In the genomic region with DNA sequence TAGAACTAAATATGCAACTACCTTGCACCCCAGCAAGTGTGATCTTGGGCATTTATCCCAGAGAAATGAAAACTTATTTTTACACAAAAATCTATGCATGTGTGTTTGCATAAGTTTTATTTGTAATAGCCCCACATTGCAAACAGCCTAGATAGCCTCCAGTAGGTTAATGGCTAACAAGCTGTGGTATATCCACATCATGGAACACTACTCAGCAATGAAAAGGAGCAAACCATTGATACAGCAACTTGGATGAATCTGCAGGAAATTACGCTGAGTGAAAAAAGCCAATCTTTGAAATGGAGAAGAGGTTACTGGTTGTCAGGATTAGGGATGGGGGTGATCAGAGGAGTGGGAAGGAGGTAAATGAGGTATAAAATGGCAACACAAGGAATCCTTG, we compare ENCODE assay signal across 26 cellular contexts.
DNase-seq lines count a peak whose midpoint lies in the region; ATAC-seq, FAIRE-seq and TF ChIP-seq lines count a peak whose summit lies in the region.
"Had no signal": no experiment of that assay in that cellular context is flagged by ENCODE, and none has a peak within 500 bp of the region (broad histone marks: within the 10 kb centered on the region; RNA-seq: fewer than 3 reads in every experiment).

No MANE protein-coding gene starts in this region.

- H3K27me3 ChIP-seq in SK-N-SH (ENCODE audit: insufficient read depth) = no peaks in the 10 kb centered on the region
- H3K27me3 ChIP-seq in left ventricle myocardium inferior (ENCODE audit: low read depth) = no peaks in the 10 kb centered on the region
- H3K27me3 ChIP-seq in GM12878 (replicated peaks in 1 of 2; ENCODE audit: control insufficient read depth in 2 of 2, insufficient read depth in 2 of 2, low read length in 1 of 2) = no peaks in the 10 kb centered on the region
- H3K27me3 ChIP-seq: BLaER1 had no signal

- CTCF ChIA-PET in SK-N-SH (lab: Yijun Ruan, JAX) (interaction anchor here (1.0 kb wide), 1 partner anchor 18 kb away, joined by 3 read pairs; no protein-coding TSS in a partner anchor), GM12878 (lab: Yijun Ruan, JAX) (interaction anchor here (11.3 to 14.5 kb wide), 2 partner anchors 21 to 32 kb away, joined by 290 to 379 read pairs; no protein-coding TSS in a partner anchor)

- no peak overlapping the region for H3K4me2 ChIP-seq in SK-N-SH
- H3K4me2 ChIP-seq in GM12878 (ENCODE audit: control insufficient read depth, insufficient read depth) = no peak overlapping the region
- H3K4me2 ChIP-seq: BLaER1 had no signal

- SMC1A ChIA-PET in GM12878 (lab: Charles Lee; ENCODE audit: uncharacterized antibody, unreplicated experiment) = interaction anchor here (3.9 to 26.8 kb wide), 4 partner anchors 18 to 64 kb away, joined by 18 to 683 read pairs (median 199); no protein-coding TSS in a partner anchor

- no peak for DNase-seq in SK-N-SH
- DNase-seq in left ventricle myocardium inferior = no peak
- no peak for DNase-seq in left ventricle myocardium superior
- DNase-seq in GM12878 (ENCODE audit: low read depth, low spot score) = no peak
- DNase-seq in activated CD4-positive, alpha-beta T cell treated with anti-CD3 and anti-CD28 coated beads, Interleukin-2, amount 50 U/mL, for 1 hour = no peak
- DNase-seq: Caco-2; CD4-positive, CD25-positive, alpha-beta regulatory T cell; CD8-positive, alpha-beta T cell; DMS 273 treated with DMSO at 0.1 percent for 48 hours; DMS79; EL; GDM1; GM23248; H9; HFFc6 had no signal

- no peak overlapping the region for H3K9ac ChIP-seq in SK-N-SH
- H3K9ac ChIP-seq in GM12878 (ENCODE audit: control insufficient read depth, insufficient read depth, low read length) = no peak overlapping the region
- H3K9ac ChIP-seq: BLaER1, GM23248 had no signal

- H3K36me3 ChIP-seq in SK-N-SH (replicated peaks in 1 of 2; ENCODE audit: control insufficient read depth in 1 of 2, insufficient read depth in 2 of 2, low read length in 1 of 2) = no peaks in the 10 kb centered on the region
- no peaks in the 10 kb centered on the region for H3K36me3 ChIP-seq in left ventricle myocardium inferior
- H3K36me3 ChIP-seq in GM12878 (ENCODE audit: control insufficient read depth in 2 of 2, insufficient read depth in 2 of 2, low read length in 1 of 2) = no peaks in the 10 kb centered on the region

- H3K9me3 ChIP-seq in SK-N-SH = no peaks in the 10 kb centered on the region
- peaks cover 5% of the 10 kb centered on the region for H3K9me3 ChIP-seq in left ventricle myocardium inferior (replicated peaks)
- H3K9me3 ChIP-seq in GM12878 (replicated peaks; ENCODE audit: control insufficient read depth, insufficient read depth, low read length) = no peaks in the 10 kb centered on the region
- H3K9me3 ChIP-seq: Caco-2 had no signal

- TF ChIP-seq CTCF in SK-N-SH (IDR thresholded peaks at IDR 0.05) (no peak), left ventricle myocardium inferior (IDR thresholded peaks at IDR 0.05; ENCODE audit: borderline replicate concordance) (no peak), GM12878 (IDR thresholded peaks at IDR 0.05 in 2 of 3, conservative IDR thresholded peaks at IDR 0.05 in 1 of 3; ENCODE audit: control insufficient read depth in 2 of 3, extremely low read depth in 1 of 3, insufficient read depth in 1 of 3, low read depth in 3 of 3, low read length in 3 of 3) (no peak)

- H3K9me2 ChIP-seq in SK-N-SH = no peaks in the 10 kb centered on the region

- intact Hi-C loops in left ventricle myocardium inferior (cut with micrococcal nuclease) (loop anchor here (5.0 kb wide), 1 partner anchor 34 kb away; no protein-coding TSS in a partner anchor), left ventricle myocardium superior (cut with micrococcal nuclease) (loop anchor here (5.0 kb wide), 1 partner anchor 34 kb away; no protein-coding TSS in a partner anchor), GM12878 (cut with micrococcal nuclease; ENCODE audit: unreplicated experiment) (no loop called here)

- WGBS in SK-N-SH (ENCODE audit: low lambda C conversion rate) = 97% methylated on average over 1 of the region's 1 CpG
- WGBS in GM12878 (ENCODE audit: insufficient coverage, insufficient replicate concordance, low lambda C conversion rate, missing lambda C conversion rate) = 93% methylated on average over 1 of the region's 1 CpG

- H3K79me2 ChIP-seq in SK-N-SH (ENCODE audit: insufficient read depth) (no peaks in the 10 kb centered on the region), GM12878 (ENCODE audit: control insufficient read depth, insufficient read depth, low read length) (no peaks in the 10 kb centered on the region)

- in situ Hi-C loops in GM12878 (cut with MboI) = no loop called here

- TF ChIP-seq POLR2A in GM12878 (IDR thresholded peaks at IDR 0.05; ENCODE audit: low read depth, low read length) = no peak

- H3K27ac ChIP-seq in SK-N-SH (ENCODE audit: low read depth in 2 of 2, low read length in 1 of 2) = no peak overlapping the region; a peak in 1 of 4 replicates
- H3K27ac ChIP-seq in left ventricle myocardium inferior (replicated peaks) = peak overlapping the region; percentile 16
- no peak overlapping the region for H3K27ac ChIP-seq in GM12878 (ENCODE audit: control insufficient read depth, insufficient read depth)
- H3K27ac ChIP-seq in temporal lobe (ENCODE audit: low read depth, low read length) = peak overlapping the region; percentile 4
- H3K27ac ChIP-seq: 22Rv1, BLaER1, C4-2B, GM23248 had no signal

- peaks cover 17 to 20% of the 10 kb centered on the region in 2 experiments; a peak in 3 of 4 replicates for H3K4me1 ChIP-seq in SK-N-SH (ENCODE audit: control insufficient read depth in 1 of 2, insufficient read depth in 2 of 2, low read depth in 1 of 2, low read length in 1 of 2)
- H3K4me1 ChIP-seq in left ventricle myocardium inferior = peaks cover 23% of the 10 kb centered on the region
- no peaks in the 10 kb centered on the region for H3K4me1 ChIP-seq in GM12878 (ENCODE audit: control insufficient read depth, insufficient read depth, low read length)
- H3K4me1 ChIP-seq: BLaER1, Caco-2 had no signal

- H3F3A ChIP-seq in SK-N-SH (replicated peaks; ENCODE audit: insufficient read depth) = peaks cover 9% of the 10 kb centered on the region

- H4K20me1 ChIP-seq in SK-N-SH (ENCODE audit: insufficient read depth) (no peaks in the 10 kb centered on the region), GM12878 (ENCODE audit: control insufficient read depth, insufficient read depth) (no peaks in the 10 kb centered on the region)
- H4K20me1 ChIP-seq: BLaER1 had no signal

- POLR2A ChIA-PET in SK-N-SH (lab: Yijun Ruan, JAX) (no interaction called here), GM12878 (lab: Charles Lee) (interaction anchor here (3.0 to 14.7 kb wide), 3 partner anchors 19 to 67 kb away, joined by 13 to 224 read pairs (median 15); a partner anchor contains a TSS)

- RAD21 ChIA-PET in GM12878 (lab: Charles Lee; ENCODE audit: unreplicated experiment) = interaction anchor here (4.2 to 16.6 kb wide), 2 partner anchors 21 to 54 kb away, joined by 43 to 415 read pairs; no protein-coding TSS in a partner anchor

- no peak for FAIRE-seq in GM12878 (lab: Jason Lieb, UNC)
- FAIRE-seq: A204.1, D721Med, GM12891, GM18507 had no signal

- no peak for TF ChIP-seq RAD21 in SK-N-SH (IDR thresholded peaks at IDR 0.05; ENCODE audit: low read length)
- TF ChIP-seq RAD21 in GM12878 (IDR thresholded peaks at IDR 0.05; ENCODE audit: insufficient read depth, low read depth, low read length) = no peak

- H3K4me3 ChIP-seq in SK-N-SH (ENCODE audit: low read depth in 2 of 2, low read length in 1 of 2) (no peak overlapping the region), left ventricle myocardium inferior (no peak overlapping the region), GM12878 (no peak overlapping the region)
- H3K4me3 ChIP-seq: BLaER1, GM23248 had no signal

- TF ChIP-seq EP300 in SK-N-SH (IDR thresholded peaks at IDR 0.05; ENCODE audit: borderline replicate concordance in 1 of 2, low read depth in 1 of 2, low read length in 1 of 2) (no peak), GM12878 (IDR thresholded peaks at IDR 0.05; ENCODE audit: borderline replicate concordance in 1 of 2, control insufficient read depth in 1 of 2, low read depth in 2 of 2, low read length in 2 of 2) (no peak)

- no TSS peak for BruUV-seq in GM12878 (replicated peaks; lab: Mats Ljungman, UMichigan)

- H2AFZ ChIP-seq in SK-N-SH (ENCODE audit: low read depth) = no peak overlapping the region
- H2AFZ ChIP-seq in GM12878 (ENCODE audit: control insufficient read depth, low read depth, low read length) = no peak overlapping the region
- H2AFZ ChIP-seq: GM23248 had no signal

- ATAC-seq in SK-N-SH treated with all-trans-retinoic acid at 6 μM for 48 hours = no peak
- ATAC-seq in left ventricle myocardium superior = no peak
- no peak for ATAC-seq in GM12878
- no peak for ATAC-seq in GM21723 (IDR thresholded peaks at IDR 0.05; ENCODE audit: unreplicated experiment)
- ATAC-seq: CD8-positive, alpha-beta T cell; HCT116 had no signal

TF ChIP-seq in SK-N-SH treated with all-trans-retinoic acid at 6 μM for 48 hours, 23 proteins besides CTCF, POLR2A, EP300 and RAD21:
- TF ChIP-seq ZFP3 (CRISPR knock-in tag; IDR thresholded peaks at IDR 0.05) (no peak), ZNF8 (CRISPR knock-in tag; IDR thresholded peaks at IDR 0.05) (peak; percentile 97), OSR1 (CRISPR knock-in tag; IDR thresholded peaks at IDR 0.05) (no peak)

TF ChIP-seq in SK-N-SH, 30 proteins besides CTCF, POLR2A, EP300 and RAD21 (continues in another document):
- TF ChIP-seq YY1 (IDR thresholded peaks at IDR 0.05; ENCODE audit: low read depth) = no peak
- TF ChIP-seq GATA2 (CRISPR knock-in tag; IDR thresholded peaks at IDR 0.05) = no peak

TF ChIP-seq in GM12878, 131 proteins besides CTCF, POLR2A, EP300 and RAD21:
- TF ChIP-seq SUZ12 (IDR thresholded peaks at IDR 0.05; ENCODE audit: unreplicated experiment) (no peak), CREM (IDR thresholded peaks at IDR 0.05; ENCODE audit: low read depth) (no peak), RCOR1 (conservative IDR thresholded peaks at IDR 0.05; ENCODE audit: low read depth, low read length) (no peak), DPF2 (IDR thresholded peaks at IDR 0.05) (no peak), ZNF217 (IDR thresholded peaks at IDR 0.05) (peak; percentile 76)
- TF ChIP-seq, protein P1, sequence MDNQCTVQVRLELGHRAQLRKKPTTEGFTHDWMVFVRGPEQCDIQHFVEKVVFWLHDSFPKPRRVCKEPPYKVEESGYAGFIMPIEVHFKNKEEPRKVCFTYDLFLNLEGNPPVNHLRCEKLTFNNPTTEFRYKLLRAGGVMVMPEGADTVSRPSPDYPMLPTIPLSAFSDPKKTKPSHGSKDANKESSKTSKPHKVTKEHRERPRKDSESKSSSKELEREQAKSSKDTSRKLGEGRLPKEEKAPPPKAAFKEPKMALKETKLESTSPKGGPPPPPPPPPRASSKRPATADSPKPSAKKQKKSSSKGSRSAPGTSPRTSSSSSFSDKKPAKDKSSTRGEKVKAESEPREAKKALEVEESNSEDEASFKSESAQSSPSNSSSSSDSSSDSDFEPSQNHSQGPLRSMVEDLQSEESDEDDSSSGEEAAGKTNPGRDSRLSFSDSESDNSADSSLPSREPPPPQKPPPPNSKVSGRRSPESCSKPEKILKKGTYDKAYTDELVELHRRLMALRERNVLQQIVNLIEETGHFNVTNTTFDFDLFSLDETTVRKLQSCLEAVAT (IDR thresholded peaks at IDR 0.05) = no peak

Comparison
In these comparisons a context has a peak if more than half of its experiments do, and no peak if none do; other contexts are left out.
1. H3K27ac ChIP-seq: peak in left ventricle myocardium inferior (single experiment) and temporal lobe (single experiment); none in SK-N-SH (0 of 2) and GM12878 (single experiment).